ENCODE assay signal across 24 cellular contexts in the genomic region with DNA sequence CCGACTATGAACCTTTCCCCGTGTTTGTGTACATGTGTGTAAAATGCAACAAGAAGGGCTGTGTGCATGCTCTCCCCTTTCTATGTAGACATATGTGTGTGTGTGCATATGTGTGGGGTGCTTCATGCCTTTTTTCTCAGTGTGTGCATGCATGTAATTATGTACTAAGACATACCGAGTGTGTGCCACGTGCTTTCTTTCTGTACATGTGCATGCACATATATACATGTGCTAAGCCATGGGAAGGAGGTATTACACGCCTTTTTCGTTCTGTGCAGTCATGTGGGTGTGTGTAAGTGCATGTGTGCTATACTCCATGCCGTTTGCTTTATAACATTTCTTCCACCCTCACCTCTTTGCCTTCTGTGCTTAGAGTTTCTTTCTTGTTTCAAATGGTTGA.
A peak's percentile ranks its signal among the peaks of the same experiment; 100 is the strongest.
DNase-seq lines count a peak whose midpoint lies in the region; ATAC-seq, FAIRE-seq and TF ChIP-seq lines count a peak whose summit lies in the region.
"Had no signal": no experiment of that assay in that cellular context is flagged by ENCODE, and none has a peak within 500 bp of the region (broad histone marks: within the 10 kb centered on the region; RNA-seq: fewer than 3 reads in every experiment).

No MANE protein-coding gene starts in this region.

- H3K4me1 ChIP-seq in BLaER1 (peaks cover 47% of the 10 kb centered on the region), astrocyte (ENCODE audit: insufficient read depth, low read length) (no peaks in the 10 kb centered on the region), PC-3 (ENCODE audit: insufficient read depth, low read length) (no peaks in the 10 kb centered on the region)
- H3K4me1 ChIP-seq: A549, BE2C, Caco-2 had no signal

- FAIRE-seq in astrocyte (lab: Jason Lieb, UNC), result peak; percentile 9
- FAIRE-seq: A549, G401.6, GM12892, GM19239, H1 had no signal

- no peaks in the 10 kb centered on the region for H4K20me1 ChIP-seq in BLaER1
- H4K20me1 ChIP-seq in astrocyte (ENCODE audit: insufficient read depth, low read length), result no peaks in the 10 kb centered on the region
- H4K20me1 ChIP-seq in PC-3 (ENCODE audit: low read length), result no peaks in the 10 kb centered on the region

- TF ChIP-seq CTCF in astrocyte (IDR thresholded peaks at IDR 0.05; ENCODE audit: insufficient read depth, low read depth, low read length), result no peak
- no peak for TF ChIP-seq CTCF in nephron (IDR thresholded peaks at IDR 0.05; ENCODE audit: unreplicated experiment in 3 of 3)
- TF ChIP-seq CTCF in PC-3 (conservative IDR thresholded peaks at IDR 0.05; ENCODE audit: low read depth, low read length), result no peak

- H3K27ac Mint-ChIP-seq in astrocyte (ENCODE audit: unreplicated experiment), result no peak overlapping the region
- peak overlapping the region in 2 of 3 experiments; percentile 1 to 85 for H3K27ac Mint-ChIP-seq in nephron
- no peak overlapping the region for H3K27ac Mint-ChIP-seq in activated T-cell treated with anti-CD3 and anti-CD28 coated beads, Interleukin-2, amount 50 U/mL, for 72 hours
- H3K27ac Mint-ChIP-seq: CD4-positive, CD25-positive, alpha-beta regulatory T cell; CD8-positive, alpha-beta T cell had no signal

- H3K4me3 Mint-ChIP-seq in astrocyte (ENCODE audit: unreplicated experiment) (no peak overlapping the region), nephron (no peak overlapping the region)
- no peak overlapping the region for H3K4me3 Mint-ChIP-seq in activated T-cell treated with anti-CD3 and anti-CD28 coated beads, Interleukin-2, amount 50 U/mL, for 72 hours
- H3K4me3 Mint-ChIP-seq: CD4-positive, CD25-positive, alpha-beta regulatory T cell; CD8-positive, alpha-beta T cell had no signal

- no TSS peak for BruUV-seq in PC-3 (replicated peaks; lab: Mats Ljungman, UMichigan)

- peak overlapping the region; percentile 74; the same call in 1 of the 2 replicates for H3K27ac ChIP-seq in BLaER1
- H3K27ac ChIP-seq in astrocyte (ENCODE audit: low read depth, low read length), result no peak overlapping the region
- H3K27ac ChIP-seq in PC-3 (ENCODE audit: low read length), result no peak overlapping the region
- H3K27ac ChIP-seq: A549, C4-2B, GM23248 had no signal

- H3K27me3 ChIP-seq in BLaER1 (no peaks in the 10 kb centered on the region), astrocyte (ENCODE audit: insufficient read depth, low read length) (peaks cover 2% of the 10 kb centered on the region), PC-3 (ENCODE audit: low read length) (no peaks in the 10 kb centered on the region)
- H3K27me3 ChIP-seq: BE2C had no signal

- POLR2A ChIA-PET in PC-3 (lab: Charles Lee; ENCODE audit: unreplicated experiment), result no interaction called here

- H3K4me3 ChIP-seq in BLaER1, result no peak overlapping the region
- H3K4me3 ChIP-seq in astrocyte (ENCODE audit: insufficient read depth, low read depth, low read length), result no peak overlapping the region
- H3K4me3 ChIP-seq in PC-3 (ENCODE audit: low read length), result no peak overlapping the region
- H3K4me3 ChIP-seq: A549, GM23248 had no signal

- H3K9me2 ChIP-seq in PC-3 (replicated peaks; ENCODE audit: low read length), result no peaks in the 10 kb centered on the region

- CTCF ChIA-PET in PC-3 (lab: Charles Lee), result no interaction called here

- peaks cover 3% of the 10 kb centered on the region for H3K9me3 Mint-ChIP-seq in astrocyte (ENCODE audit: unreplicated experiment)
- no peaks in the 10 kb centered on the region for H3K9me3 Mint-ChIP-seq in nephron
- H3K9me3 Mint-ChIP-seq in activated T-cell treated with anti-CD3 and anti-CD28 coated beads, Interleukin-2, amount 50 U/mL, for 72 hours, result peaks cover 3 to 5% of the 10 kb centered on the region in 2 donors
- H3K9me3 Mint-ChIP-seq: CD8-positive, alpha-beta T cell had no signal

- H2AFZ ChIP-seq in astrocyte (ENCODE audit: low read depth, low read length), result no peak overlapping the region
- no peak overlapping the region for H2AFZ ChIP-seq in PC-3 (ENCODE audit: low read length)
- H2AFZ ChIP-seq: GM23248 had no signal

- peaks cover 5% of the 10 kb centered on the region for H3K4me1 Mint-ChIP-seq in astrocyte (ENCODE audit: low read depth, unreplicated experiment)
- peaks cover 44% of the 10 kb centered on the region for H3K4me1 Mint-ChIP-seq in nephron
- H3K4me1 Mint-ChIP-seq in activated T-cell treated with anti-CD3 and anti-CD28 coated beads, Interleukin-2, amount 50 U/mL, for 72 hours (ENCODE audit: low read depth), result no peaks in the 10 kb centered on the region
- H3K4me1 Mint-ChIP-seq: CD4-positive, CD25-positive, alpha-beta regulatory T cell had no signal

- no peak overlapping the region for H3K9ac ChIP-seq in BLaER1
- H3K9ac ChIP-seq in astrocyte (ENCODE audit: low read length), result no peak overlapping the region
- no peak overlapping the region for H3K9ac ChIP-seq in PC-3 (ENCODE audit: low read length)
- H3K9ac ChIP-seq: GM23248 had no signal

- H3K4me2 ChIP-seq in BLaER1 (peak overlapping the region; percentile 78), astrocyte (ENCODE audit: low read length) (no peak overlapping the region), PC-3 (ENCODE audit: low read length) (no peak overlapping the region)
- H3K4me2 ChIP-seq: A549 had no signal

- H3F3A ChIP-seq in PC-3 (ENCODE audit: low read length, unreplicated experiment), result no peaks in the 10 kb centered on the region

- H3K27me3 Mint-ChIP-seq in astrocyte (ENCODE audit: low read depth, unreplicated experiment), result no peaks in the 10 kb centered on the region
- no peaks in the 10 kb centered on the region for H3K27me3 Mint-ChIP-seq in nephron (ENCODE audit: low read depth)
- no peaks in the 10 kb centered on the region for H3K27me3 Mint-ChIP-seq in activated T-cell treated with anti-CD3 and anti-CD28 coated beads, Interleukin-2, amount 50 U/mL, for 72 hours (ENCODE audit: low read depth)
- H3K27me3 Mint-ChIP-seq: CD4-positive, CD25-positive, alpha-beta regulatory T cell had no signal

- H3K79me2 ChIP-seq in astrocyte (ENCODE audit: insufficient read depth, low read length) (no peaks in the 10 kb centered on the region), PC-3 (ENCODE audit: low read length) (no peaks in the 10 kb centered on the region)

- intact Hi-C loops in PC-3 (cut with micrococcal nuclease), result no loop called here

- ATAC-seq in GM18909 (IDR thresholded peaks at IDR 0.05; ENCODE audit: poor library complexity, unreplicated experiment), result no peak
- ATAC-seq in PC-3, result no peak
- no peak for ATAC-seq in activated T-cell treated with anti-CD3 and anti-CD28 coated beads, Interleukin-2, amount 50 U/mL, for 72 hours (replicated peaks in 1 of 2)
- ATAC-seq: A549; CD8-positive, alpha-beta T cell had no signal

- DNase-seq in astrocyte (ENCODE audit: low read depth), result no peak
- DNase-seq in PC-3, result no peak
- no peak for DNase-seq in activated T-cell treated with anti-CD3 and anti-CD28 coated beads, Interleukin-2, amount 50 U/mL, for 72 hours
- DNase-seq: 8988T; ACHN; AML-193; BE2C; Caco-2; CD4-positive, CD25-positive, alpha-beta regulatory T cell; CD8-positive, alpha-beta T cell; DMS153; DND-41; GM23248; H7; HCEC 1CT had no signal

- H3K36me3 Mint-ChIP-seq in astrocyte (ENCODE audit: low read depth, unreplicated experiment) (no peaks in the 10 kb centered on the region), nephron (ENCODE audit: low read depth) (no peaks in the 10 kb centered on the region)
- no peaks in the 10 kb centered on the region for H3K36me3 Mint-ChIP-seq in activated T-cell treated with anti-CD3 and anti-CD28 coated beads, Interleukin-2, amount 50 U/mL, for 72 hours (ENCODE audit: insufficient read depth in 2 of 2)
- H3K36me3 Mint-ChIP-seq: CD4-positive, CD25-positive, alpha-beta regulatory T cell; CD8-positive, alpha-beta T cell had no signal

- H3K9me3 ChIP-seq in BLaER1 (no peaks in the 10 kb centered on the region), astrocyte (ENCODE audit: insufficient read depth, low read depth, low read length) (no peaks in the 10 kb centered on the region), PC-3 (ENCODE audit: low read length) (no peaks in the 10 kb centered on the region)
- H3K9me3 ChIP-seq: A549, BE2C, Caco-2 had no signal

- H3K36me3 ChIP-seq in BLaER1 (no peaks in the 10 kb centered on the region), astrocyte (ENCODE audit: insufficient read depth, low read length) (no peaks in the 10 kb centered on the region), PC-3 (ENCODE audit: low read depth, low read length) (no peaks in the 10 kb centered on the region)
- H3K36me3 ChIP-seq: BE2C had no signal

Comparison
In these comparisons a context has a peak if more than half of its experiments do, and no peak if none do; other contexts are left out.
1. H3K27ac Mint-ChIP-seq: peak in nephron (2 of 3); none in astrocyte (single experiment) and activated T-cell treated with anti-CD3 and anti-CD28 coated beads, Interleukin-2, amount 50 U/mL, for 72 hours (single experiment).